24 cellular contexts compared by ENCODE assay signal in the genomic region with DNA sequence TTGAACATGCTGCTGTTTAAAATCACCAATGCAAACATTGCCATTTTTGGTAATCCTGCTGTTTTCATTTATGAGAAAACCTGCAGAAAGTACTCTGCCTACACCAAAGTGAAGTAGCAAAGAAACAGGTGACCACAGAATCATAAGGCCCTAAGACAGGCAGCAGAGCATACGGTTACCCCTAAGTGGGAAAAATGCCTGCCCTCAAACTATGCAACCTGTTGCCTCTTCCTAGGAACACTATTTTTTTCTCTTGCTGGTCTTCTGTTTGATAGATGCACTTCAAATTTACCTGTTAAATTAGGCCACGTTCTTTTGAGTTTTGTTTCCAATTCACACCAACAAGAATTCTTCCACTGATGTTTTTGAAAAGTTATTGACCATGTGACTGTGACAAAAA.
"Had no signal": no experiment of that assay in that cellular context is flagged by ENCODE, and none has a peak within 500 bp of the region (broad histone marks: within the 10 kb centered on the region; RNA-seq: fewer than 3 reads in every experiment).

No MANE protein-coding gene starts in this region.

- H3K4me3 Mint-ChIP-seq: dendritic cell treated with granulocyte-macrophage colony-stimulating factor and Interleukin-4, amounts not matched to agents 40 ng/mL and 50 ng/mL, for 4 days; effector memory CD8-positive, alpha-beta T cell; endodermal cell; naive thymus-derived CD4-positive, alpha-beta T cell had no signal

- H3K36me3 ChIP-seq: colonic mucosa, esophagus squamous epithelium, gastrocnemius medialis, heart right ventricle, left lung, lower lobe of right lung had no signal

- H3K27ac ChIP-seq: colonic mucosa, epithelial cell of prostate, esophagus squamous epithelium, gastrocnemius medialis, heart right ventricle, left lung, lower lobe of right lung had no signal

- H3K9me3 Mint-ChIP-seq: dendritic cell treated with granulocyte-macrophage colony-stimulating factor and Interleukin-4, amounts not matched to agents 40 ng/mL and 50 ng/mL, for 4 days; effector memory CD8-positive, alpha-beta T cell; endodermal cell; naive thymus-derived CD4-positive, alpha-beta T cell had no signal

- ATAC-seq: effector memory CD8-positive, alpha-beta T cell; esophagus mucosa; gastrocnemius medialis; heart right ventricle; left cardiac atrium; left lung; left ventricle myocardium superior; lower lobe of right lung; naive thymus-derived CD4-positive, alpha-beta T cell had no signal

- H3K27me3 ChIP-seq: colonic mucosa, esophagus squamous epithelium, gastrocnemius medialis, left lung had no signal

- H3K4me3 ChIP-seq: colonic mucosa, esophagus squamous epithelium, gastrocnemius medialis, heart right ventricle, left lung, lower lobe of right lung had no signal

- H3K27ac Mint-ChIP-seq: dendritic cell treated with granulocyte-macrophage colony-stimulating factor and Interleukin-4, amounts not matched to agents 40 ng/mL and 50 ng/mL, for 4 days; effector memory CD8-positive, alpha-beta T cell; endodermal cell; naive thymus-derived CD4-positive, alpha-beta T cell had no signal

- H3K4me1 ChIP-seq: colonic mucosa, esophagus squamous epithelium, gastrocnemius medialis, heart right ventricle, left lung, lower lobe of right lung had no signal

- H3K9me3 ChIP-seq: colonic mucosa, esophagus squamous epithelium, gastrocnemius medialis, heart right ventricle, left lung, lower lobe of right lung had no signal

- DNase-seq: colonic mucosa; cortex of kidney; effector CD8-positive, alpha-beta T cell; effector memory CD8-positive, alpha-beta T cell; endodermal cell; erythroblast; esophagus squamous epithelium; foreskin fibroblast; foreskin melanocyte; gastrocnemius medialis; glutamatergic neuron; head of caudate nucleus; heart right ventricle; hippocampal formation; left cardiac atrium; left lung; left ventricle myocardium superior; lower lobe of right lung; mesenchymal stem cell; midbrain; naive thymus-derived CD4-positive, alpha-beta T cell had no signal

- H3K27me3 Mint-ChIP-seq: dendritic cell treated with granulocyte-macrophage colony-stimulating factor and Interleukin-4, amounts not matched to agents 40 ng/mL and 50 ng/mL, for 4 days; effector memory CD8-positive, alpha-beta T cell; naive thymus-derived CD4-positive, alpha-beta T cell had no signal
